ENCODE assay signal across 7 cellular contexts in the genomic region with DNA sequence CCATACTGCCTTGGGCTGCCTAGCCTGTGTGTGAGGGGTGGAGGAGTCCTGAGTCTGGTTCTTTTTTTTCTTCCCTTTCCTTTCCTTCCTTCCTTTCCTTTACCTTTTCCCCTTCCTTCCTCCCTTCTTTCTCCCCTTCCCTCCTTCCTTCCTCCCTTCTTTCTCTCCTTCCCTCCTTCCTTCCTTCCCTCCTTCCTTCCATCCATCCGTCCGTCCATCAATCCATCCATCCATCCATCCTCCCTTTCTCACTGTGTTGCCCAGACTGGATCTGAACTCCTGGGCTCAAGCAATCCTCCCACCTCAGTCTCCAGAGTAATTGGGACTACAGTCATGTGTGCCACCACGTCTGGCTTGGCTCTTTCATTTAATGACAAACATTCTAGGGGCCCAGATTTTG.
"Had no signal": no experiment of that assay in that cellular context is flagged by ENCODE, and none has a peak within 500 bp of the region (broad histone marks: within the 10 kb centered on the region; RNA-seq: fewer than 3 reads in every experiment).

No MANE protein-coding gene starts in this region.

- H3K27ac ChIP-seq: GM23248 had no signal

- H3K4me3 ChIP-seq: GM23248, HAP-1, K562 had no signal

- H3K9ac ChIP-seq: GM23248 had no signal

- H3K4me1 ChIP-seq: HAP-1 had no signal

- H3K36me3 ChIP-seq: HAP-1 had no signal

- DNase-seq: GM23248, GOT3, H7, IMR-90, KG1 had no signal

- FAIRE-seq: K562 had no signal

- H3K9me3 ChIP-seq: HAP-1 had no signal
